Comparison of ENCODE assay signal across 19 cellular contexts in the genomic region with DNA sequence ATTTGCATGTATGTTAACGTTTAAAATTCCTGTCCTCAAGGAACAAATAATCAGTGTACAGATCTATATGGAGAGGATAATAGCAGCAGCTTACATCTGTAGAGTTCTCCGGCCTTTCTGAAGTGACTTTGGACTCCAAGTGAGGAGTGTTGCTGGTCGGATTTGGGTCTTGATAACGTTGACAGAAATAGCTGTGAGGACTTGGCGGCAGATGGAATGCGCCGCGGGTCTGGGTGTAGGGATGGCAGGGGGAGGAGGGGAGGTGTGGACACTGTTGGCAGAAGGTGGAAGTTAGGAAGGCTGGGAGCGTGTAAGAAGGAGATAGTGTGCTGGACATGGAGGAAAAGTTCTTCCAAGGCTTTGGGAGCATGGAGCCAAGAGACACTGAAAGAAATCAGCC.
A peak's percentile ranks its signal among the peaks of the same experiment; 100 is the strongest.
DNase-seq lines count a peak whose midpoint lies in the region; ATAC-seq and TF ChIP-seq lines count a peak whose summit lies in the region.
"Had no signal": no experiment of that assay in that cellular context is flagged by ENCODE, and none has a peak within 500 bp of the region (broad histone marks: within the 10 kb centered on the region; RNA-seq: fewer than 3 reads in every experiment).

No MANE protein-coding gene starts in this region.

- H3K27me3 Mint-ChIP-seq in progenitor cell of endocrine pancreas, result no peaks in the 10 kb centered on the region

- no peaks in the 10 kb centered on the region for H3K27me3 ChIP-seq in right cardiac atrium (ENCODE audit: control insufficient read depth, insufficient read depth)

- ATAC-seq in Right ventricle myocardium inferior (peak; percentile 85), right cardiac atrium (peak; percentile 86 to 87)
- ATAC-seq: GM12878 had no signal

- intact Hi-C loops in Right ventricle myocardium inferior (cut with DNase I) (loop anchor here (2.0 to 5.0 kb wide), 4 partner anchors 90 to 562 kb away; a partner anchor contains a TSS), right cardiac atrium (cut with DNase I) (loop anchor here (5.0 to 10.0 kb wide), 3 partner anchors 164 to 169 kb away; a partner anchor contains a TSS)

- TF ChIP-seq CTCF in 22Rv1 (IDR thresholded peaks at IDR 0.05) (no peak), progenitor cell of endocrine pancreas (IDR thresholded peaks at IDR 0.05; ENCODE audit: unreplicated experiment) (no peak)

- no peaks in the 10 kb centered on the region for H3K9me3 Mint-ChIP-seq in progenitor cell of endocrine pancreas (ENCODE audit: low read depth)
- H3K9me3 Mint-ChIP-seq: GM23338 had no signal

- no peak overlapping the region for H3K4me3 Mint-ChIP-seq in progenitor cell of endocrine pancreas (ENCODE audit: low read depth)
- H3K4me3 Mint-ChIP-seq: GM23338 had no signal

- no peaks in the 10 kb centered on the region for H3K9me3 ChIP-seq in right cardiac atrium (ENCODE audit: control insufficient read depth, low read length)

- peak overlapping the region; percentile 42 for H3K27ac Mint-ChIP-seq in progenitor cell of endocrine pancreas
- H3K27ac Mint-ChIP-seq: GM23338 had no signal

- no peaks in the 10 kb centered on the region for H3K4me1 ChIP-seq in right cardiac atrium (ENCODE audit: control insufficient read depth, insufficient read depth, low read length)

- DNase-seq in Right ventricle myocardium inferior (ENCODE audit: missing footprints) (no peak), right cardiac atrium (peak; percentile 60 to 86 (median 84)), progenitor cell of endocrine pancreas (ENCODE audit: low spot score, unreplicated experiment) (no peak), NCI-H524 (lab: John Stamatoyannopoulos, UW) (no peak), medulla oblongata (ENCODE audit: extremely low spot score) (no peak), GM19238 (ENCODE audit: insufficient read length, low spot score) (no peak)
- DNase-seq in activated CD4-positive, CD25-positive, alpha-beta regulatory T cell (lab: John Stamatoyannopoulos, UW), result no peak
- DNase-seq: C1 segment of cervical spinal cord; COR-L47; NCI-H1436 treated with DMSO at 0.1 percent for 48 hours; NCI-H2227 treated with DMSO at 0.1 percent for 48 hours; NCI-H526; NK-92 treated with Interleukin-12 subunit alpha and Interleukin-12 subunit beta, amount 100 ng/mL, for 24 hours; OCI-M1 had no signal

- H3K36me3 Mint-ChIP-seq in progenitor cell of endocrine pancreas (ENCODE audit: insufficient read depth), result no peaks in the 10 kb centered on the region

- H3K4me1 Mint-ChIP-seq in progenitor cell of endocrine pancreas (ENCODE audit: low read depth), result peaks cover 62% of the 10 kb centered on the region

- H3K27ac ChIP-seq in 22Rv1 (peak overlapping the region; percentile 32; the same call in 1 of the 2 replicates), right cardiac atrium (ENCODE audit: low read length) (peak overlapping the region; percentile 59)
- H3K27ac ChIP-seq: HL-60 had no signal

- H3K4me3 ChIP-seq in right cardiac atrium (ENCODE audit: low read length), result no peak overlapping the region
- H3K4me3 ChIP-seq: GM12878, GM23338, K562 had no signal

- 38% methylated on average over 9 of the region's 9 CpGs for WGBS in right cardiac atrium

Comparison
In these comparisons a context has a peak if more than half of its experiments do, and no peak if none do; other contexts are left out.
1. DNase-seq: peak in right cardiac atrium (3 of 3); none in Right ventricle myocardium inferior (single experiment), progenitor cell of endocrine pancreas (single experiment), NCI-H524 (0 of 2), activated CD4-positive, CD25-positive, alpha-beta regulatory T cell (0 of 4), medulla oblongata (single experiment) and GM19238 (single experiment).